Comparison of ENCODE assay signal across 8 cellular contexts in genomic region chr14:91415794-91416743, GRCh38.
DNase-seq lines count a peak whose midpoint lies in the region; ATAC-seq and TF ChIP-seq lines count a peak whose summit lies in the region.

No MANE protein-coding gene starts in this region.

- DNase-seq in activated gamma-delta T cell treated with Interleukin-2 at 50 U/mL for 16 hours, result peak; percentile 70
- no peak for DNase-seq in activated gamma-delta T cell (lab: John Stamatoyannopoulos, UW)
- DNase-seq in NCI-H510A (lab: John Stamatoyannopoulos, UW), result peak; percentile 12
- DNase-seq in activated T-cell treated with anti-CD3 and anti-CD28 coated beads, Interleukin-2, amount 50 U/mL, for 48 hours, result peak; percentile 77 to 80
- DNase-seq in stimulated activated CD4-positive, alpha-beta T cell treated with anti-CD3 and anti-CD28 coated beads, Interleukin-2, amount 100 ng/mL, for 4 hours (ENCODE audit: low read depth), result peak; percentile 39
- DNase-seq in foreskin fibroblast, result no peak

- ATAC-seq in HG02884 (IDR thresholded peaks at IDR 0.05; ENCODE audit: unreplicated experiment), result peak; percentile 48

- H3K27me3 ChIP-seq in iPS-20b (ENCODE audit: insufficient read depth, low read length), result peaks cover 6% of the 10 kb centered on the region; the same call in 1 of the 2 replicates

- H3K4me3 ChIP-seq in iPS-20b (ENCODE audit: low read length) (peak overlapping the region; percentile 80), foreskin fibroblast (ENCODE audit: low read depth in 1 of 2, low read length in 2 of 2) (no peak overlapping the region)

- H3K9ac ChIP-seq in iPS-20b (ENCODE audit: low read depth, low read length), result peak overlapping the region; percentile 78; the same call in 1 of the 2 replicates

- H3K36me3 ChIP-seq in iPS-20b (ENCODE audit: insufficient read depth, low read depth, low read length), result peaks cover 12% of the 10 kb centered on the region; the same call in 1 of the 2 replicates

- H3K9me3 ChIP-seq in iPS-20b (ENCODE audit: insufficient read depth, low read depth, low read length), result no peaks in the 10 kb centered on the region

- H3K27ac ChIP-seq in iPS-20b (ENCODE audit: low read length), result no peak overlapping the region

- no peak for TF ChIP-seq CTCF in foreskin fibroblast (IDR thresholded peaks at IDR 0.05; ENCODE audit: low read depth, low read length)

- H3K4me1 ChIP-seq in iPS-20b (ENCODE audit: insufficient read depth, low read length), result peaks cover 28% of the 10 kb centered on the region

Comparison
In these comparisons a context has a peak if more than half of its experiments do, and no peak if none do; other contexts are left out.
1. DNase-seq: peak in activated gamma-delta T cell treated with Interleukin-2 at 50 U/mL for 16 hours (single experiment), NCI-H510A (single experiment), activated T-cell treated with anti-CD3 and anti-CD28 coated beads, Interleukin-2, amount 50 U/mL, for 48 hours (2 of 2) and stimulated activated CD4-positive, alpha-beta T cell treated with anti-CD3 and anti-CD28 coated beads, Interleukin-2, amount 100 ng/mL, for 4 hours (single experiment); none in activated gamma-delta T cell (single experiment) and foreskin fibroblast (0 of 2).